In the genomic region with DNA sequence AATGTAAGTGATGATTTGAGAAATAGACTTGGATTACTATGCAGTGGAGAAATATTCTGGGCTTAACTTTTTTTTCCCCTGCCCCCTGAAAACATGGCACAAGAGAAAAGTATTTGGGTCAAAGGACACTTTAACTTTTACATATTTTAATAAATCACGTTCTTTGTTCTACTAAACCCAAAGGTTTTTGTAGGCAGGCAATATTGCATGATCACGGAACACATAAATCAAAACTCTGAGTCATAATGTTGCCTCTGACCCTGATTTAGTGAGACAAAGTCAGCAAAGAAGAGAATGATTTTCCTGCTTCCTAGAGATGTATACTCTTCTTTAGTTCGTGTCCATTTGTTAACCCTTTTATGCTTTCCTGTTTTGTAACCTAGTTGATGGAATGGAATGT, we compare ENCODE assay signal across 19 cellular contexts. TPM values are rescaled to one million over a fixed set of nuclear protein-coding genes. Genes with fewer than 3 reads are reported as not detected.
DNase-seq lines count a peak whose midpoint lies in the region; ATAC-seq lines count a peak whose summit lies in the region.
"Had no signal": no experiment of that assay in that cellular context is flagged by ENCODE, and none has a peak within 500 bp of the region (broad histone marks: within the 10 kb centered on the region; RNA-seq: fewer than 3 reads in every experiment).

No MANE protein-coding gene starts in this region.

- DNase-seq in COLO829 (ENCODE audit: low spot score) (peak; percentile 45), NCI-H460 (ENCODE audit: extremely low read depth, low read depth) (peak; percentile 28), dermis microvascular lymphatic vessel endothelial cell (ENCODE audit: low read depth in 2 of 2) (peak; percentile 59 to 60), lung microvascular endothelial cell (ENCODE audit: low read depth in 2 of 2) (peak; percentile 42 to 80), NCI-H510A treated with DMSO at 0.1 percent for 48 hours (lab: John Stamatoyannopoulos, UW) (no peak), hippocampal formation (lab: John Stamatoyannopoulos, UW) (no peak)
- no peak for DNase-seq in stimulated activated naive CD4-positive, alpha-beta T cell (lab: John Stamatoyannopoulos, UW)
- DNase-seq: activated CD4-positive, alpha-beta T cell treated with anti-CD3 and anti-CD28 coated beads, Interleukin-2, amount 50 U/mL, for 48 hours; activated T-cell treated with anti-CD3 and anti-CD28 coated beads, Interleukin-2, amount 50 U/mL, for 1 hour; COR-L47; erythroblast; GDM1; GM23248; midbrain; NCI-H1105 treated with DMSO at 0.1 percent for 48 hours; NCI-H2171; NCI-H774; nucleus accumbens had no signal

- no peak for ATAC-seq in GM21515 (IDR thresholded peaks at IDR 0.05; ENCODE audit: unreplicated experiment)

RNA-seq across cellular contexts. Expression of a gene that starts 38.0 kb away (rescaled TPM):
- not detected in 2 replicates for total RNA-seq in NCI-H460 (2014; rRNA removed; shearing (Covaris generic))
- not detected in 2 replicates for polyA plus RNA-seq in NCI-H460 (2014; cell fraction: nucleus; rRNA removed)
- total RNA-seq in dermis microvascular lymphatic vessel endothelial cell (not detected in 2 replicates), lung microvascular endothelial cell (not detected in 2 replicates)
- polyA plus RNA-seq: GM23248 had no signal

Comparison
In these comparisons a context has a peak if more than half of its experiments do, and no peak if none do; other contexts are left out.
1. DNase-seq: peak in COLO829 (single experiment), NCI-H460 (single experiment), dermis microvascular lymphatic vessel endothelial cell (2 of 2) and lung microvascular endothelial cell (2 of 2); none in NCI-H510A treated with DMSO at 0.1 percent for 48 hours (single experiment), stimulated activated naive CD4-positive, alpha-beta T cell (0 of 6) and hippocampal formation (0 of 2).